ENCODE assay signal across 8 cellular contexts in the genomic region with DNA sequence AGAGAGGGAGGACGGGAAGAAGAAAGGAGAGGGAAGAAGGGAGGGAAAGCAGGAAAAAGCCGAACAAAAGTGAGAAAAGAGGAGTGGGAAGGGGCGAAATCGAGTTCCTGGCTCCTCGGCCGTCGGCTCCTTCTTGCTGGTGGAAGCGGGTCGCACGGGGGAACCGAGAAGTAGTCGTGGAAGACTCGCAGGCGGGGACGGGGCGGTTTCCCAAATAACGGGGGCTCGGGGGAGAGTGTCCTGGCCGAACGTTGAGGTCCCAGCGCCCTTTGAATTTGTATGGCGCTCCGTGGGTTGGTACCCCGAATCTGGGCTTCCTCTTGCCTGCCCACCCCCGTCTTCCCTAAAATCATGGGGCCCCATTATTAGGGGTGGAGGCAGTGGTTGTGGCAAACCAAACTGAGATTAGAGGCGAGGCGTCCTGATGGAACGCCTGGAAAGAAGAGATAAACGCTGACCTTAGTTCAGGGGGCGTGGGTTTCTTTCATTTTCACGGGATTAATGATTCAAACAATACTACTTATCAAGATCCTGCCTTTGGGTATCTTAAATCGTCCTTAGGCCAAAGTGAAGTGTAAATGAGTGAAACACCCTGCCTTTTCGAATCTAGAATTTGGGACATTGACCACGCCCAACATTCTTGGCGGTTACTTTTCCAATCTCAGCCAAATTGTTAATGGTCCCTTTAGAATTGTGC. TPM values are rescaled to one million over a fixed set of nuclear protein-coding genes. Genes with fewer than 3 reads are reported as not detected.
DNase-seq lines count a peak whose midpoint lies in the region; ATAC-seq and TF ChIP-seq lines count a peak whose summit lies in the region.

No MANE protein-coding gene starts in this region.

- H3K36me3 ChIP-seq in BE2C: no peaks in the 10 kb centered on the region
- no peaks in the 10 kb centered on the region for H3K36me3 ChIP-seq in cardiac muscle cell
- H3K36me3 ChIP-seq in prostate gland: no peaks in the 10 kb centered on the region

- DNase-seq in BE2C (no peak), HS-27A (ENCODE audit: low read depth) (peak; percentile 12), cardiac muscle cell (ENCODE audit: low read depth in 1 of 2, low spot score in 1 of 2) (peak in 1 of 2 donors; percentile 38), prostate gland (ENCODE audit: low spot score) (no peak), AML-193 (lab: John Stamatoyannopoulos, UW) (no peak), NK-92 (lab: John Stamatoyannopoulos, UW; ENCODE audit: unreplicated experiment) (no peak)

- H3K9me3 Mint-ChIP-seq in activated T-helper 17 cell treated with anti-CD3 and anti-CD28 coated beads, Interleukin-2, amount 50 U/mL, for 72 hours: no peaks in the 10 kb centered on the region

- H3K36me3 Mint-ChIP-seq in activated T-helper 17 cell treated with anti-CD3 and anti-CD28 coated beads, Interleukin-2, amount 50 U/mL, for 72 hours (ENCODE audit: low read depth): no peaks in the 10 kb centered on the region

- H3K4me1 ChIP-seq in BE2C (peaks cover 5% of the 10 kb centered on the region), cardiac muscle cell (ENCODE audit: low read depth) (peaks cover 11% of the 10 kb centered on the region), prostate gland (replicated peaks) (peaks cover 4% of the 10 kb centered on the region)

- H3K4me3 Mint-ChIP-seq in activated T-helper 17 cell treated with anti-CD3 and anti-CD28 coated beads, Interleukin-2, amount 50 U/mL, for 72 hours: peak overlapping the region; percentile 85

- no peaks in the 10 kb centered on the region for H3K27me3 ChIP-seq in BE2C
- H3K27me3 ChIP-seq in cardiac muscle cell: no peaks in the 10 kb centered on the region
- H3K27me3 ChIP-seq in prostate gland (replicated peaks; ENCODE audit: insufficient read depth): no peaks in the 10 kb centered on the region

- WGBS in prostate gland: 2% methylated on average over 35 of the region's 35 CpGs

- ATAC-seq in activated T-helper 17 cell treated with anti-CD3 and anti-CD28 coated beads, Interleukin-2, amount 50 U/mL, for 72 hours (replicated peaks): no peak
- no peak for ATAC-seq in HG03457 (IDR thresholded peaks at IDR 0.05; ENCODE audit: unreplicated experiment)

- intact Hi-C loops in prostate gland (cut with DNase I): loop anchor here (5.0 to 10.0 kb wide), 2 partner anchors 97 to 170 kb away; a partner anchor contains a TSS

- peak overlapping the region; percentile 88 for H3K27ac ChIP-seq in cardiac muscle cell
- H3K27ac ChIP-seq in prostate gland: peak overlapping the region; percentile 93

- no peaks in the 10 kb centered on the region for H3K27me3 Mint-ChIP-seq in activated T-helper 17 cell treated with anti-CD3 and anti-CD28 coated beads, Interleukin-2, amount 50 U/mL, for 72 hours

- TF ChIP-seq POLR2A in prostate gland (IDR thresholded peaks at IDR 0.05): no peak

- H3K4me3 ChIP-seq in BE2C (ENCODE audit: low read depth, low read length) (peak overlapping the region; percentile 74), cardiac muscle cell (peak overlapping the region; percentile 89), prostate gland (peak overlapping the region; percentile 82 to 97)

- H3K27ac Mint-ChIP-seq in activated T-helper 17 cell treated with anti-CD3 and anti-CD28 coated beads, Interleukin-2, amount 50 U/mL, for 72 hours: peak overlapping the region; percentile 79

- no peaks in the 10 kb centered on the region for H3K9me3 ChIP-seq in BE2C
- no peaks in the 10 kb centered on the region for H3K9me3 ChIP-seq in cardiac muscle cell (ENCODE audit: low read depth)
- no peaks in the 10 kb centered on the region for H3K9me3 ChIP-seq in prostate gland

- H3K4me1 Mint-ChIP-seq in activated T-helper 17 cell treated with anti-CD3 and anti-CD28 coated beads, Interleukin-2, amount 50 U/mL, for 72 hours: peaks cover 5% of the 10 kb centered on the region

- TF ChIP-seq CTCF in BE2C (IDR thresholded peaks at IDR 0.05; ENCODE audit: low read depth, low read length): no peak
- no peak for TF ChIP-seq CTCF in cardiac muscle cell (IDR thresholded peaks at IDR 0.05; ENCODE audit: low read depth, low read length)
- TF ChIP-seq CTCF in prostate gland (IDR thresholded peaks at IDR 0.05): no peak

RNA-seq across cellular contexts. Expression of a gene that starts 0.9 kb away (rescaled TPM):
- 22.3 TPM for polyA plus RNA-seq in BE2C (2012; ENCODE audit: insufficient read depth, insufficient read length, low read depth)
- total RNA-seq in activated T-helper 17 cell treated with anti-CD3 and anti-CD28 coated beads, Interleukin-2, amount 50 U/mL, for 72 hours: 1 to 10 TPM; 7.7 to 8.3 TPM
- total RNA-seq in cardiac muscle cell (23.9 and 29.8 TPM in 2 replicates), prostate gland (10 to 100 TPM; 14.3 to 28.2 TPM)
- 26.2 and 28.4 TPM in 2 replicates for polyA plus RNA-seq in cardiac muscle cell
